Comparison of ENCODE assay signal across 26 cellular contexts in the genomic region with DNA sequence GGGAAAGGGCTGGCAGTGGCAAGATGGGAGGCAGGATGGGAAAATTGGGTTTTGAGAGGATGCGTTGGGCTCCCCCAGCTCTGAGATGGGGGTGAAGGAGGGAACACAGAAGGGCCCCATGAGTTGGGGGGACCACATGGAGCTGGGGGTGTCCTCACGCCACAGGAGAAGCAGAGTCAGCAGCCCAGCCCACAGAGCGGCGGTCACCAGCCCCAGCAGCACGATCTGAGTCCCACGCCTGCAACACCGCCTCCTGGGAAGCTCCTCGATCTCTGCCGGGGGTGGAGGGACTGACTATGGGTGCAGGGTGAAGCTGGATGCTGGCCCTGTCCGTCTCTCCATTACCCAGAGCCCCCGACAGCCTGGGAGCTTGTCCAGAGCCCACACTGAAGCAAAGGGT. TPM values are rescaled to one million over a fixed set of nuclear protein-coding genes. Genes with fewer than 3 reads are reported as not detected.
DNase-seq lines count a peak whose midpoint lies in the region; ATAC-seq and TF ChIP-seq lines count a peak whose summit lies in the region.
"Had no signal": no experiment of that assay in that cellular context is flagged by ENCODE, and none has a peak within 500 bp of the region (broad histone marks: within the 10 kb centered on the region; RNA-seq: fewer than 3 reads in every experiment).

No MANE protein-coding gene starts in this region.

- ATAC-seq in activated T-cell treated with anti-CD3 and anti-CD28 coated beads, Interleukin-2, amount 50 U/mL, for 72 hours (replicated peaks in 1 of 2) = no peak
- ATAC-seq in stimulated activated naive CD8-positive, alpha-beta T cell treated with anti-CD3 and anti-CD28 coated beads, Interleukin-15, amount 100 ng/mL, for 72 hours = no peak
- no peak for ATAC-seq in GM21423 (IDR thresholded peaks at IDR 0.05; ENCODE audit: unreplicated experiment)

- H3K27ac ChIP-seq in OCI-LY7 (ENCODE audit: low read depth, low read length, poor library complexity, severe bottlenecking) = no peak overlapping the region
- H3K27ac ChIP-seq: brain microvascular endothelial cell, coronary artery, PC-9, SJSA1, upper lobe of left lung had no signal

- no peaks in the 10 kb centered on the region for H3K36me3 ChIP-seq in OCI-LY7 (ENCODE audit: insufficient read depth, low read length)
- H3K36me3 ChIP-seq: brain microvascular endothelial cell, SJSA1, upper lobe of left lung had no signal

- no peak overlapping the region for H3K4me2 ChIP-seq in OCI-LY7 (ENCODE audit: low read length)

- H3K36me3 Mint-ChIP-seq in activated T-cell treated with anti-CD3 and anti-CD28 coated beads, Interleukin-2, amount 50 U/mL, for 24 hours (ENCODE audit: low read depth) = no peaks in the 10 kb centered on the region
- no peaks in the 10 kb centered on the region for H3K36me3 Mint-ChIP-seq in activated T-cell treated with anti-CD3 and anti-CD28 coated beads, Interleukin-2, amount 50 U/mL, for 72 hours (ENCODE audit: insufficient read depth in 2 of 2)
- H3K36me3 Mint-ChIP-seq in activated naive CD8-positive, alpha-beta T cell treated with anti-CD3 and anti-CD28 coated beads for 36 hours = no peaks in the 10 kb centered on the region
- H3K36me3 Mint-ChIP-seq: activated naive CD4-positive, alpha-beta T cell treated with anti-CD3 and anti-CD28 coated beads, Interleukin-2, amount 50 U/mL, for 24 hours had no signal

- H3K9me2 ChIP-seq in OCI-LY7 (ENCODE audit: insufficient read depth, low read length) = no peaks in the 10 kb centered on the region

- no peaks in the 10 kb centered on the region for H3K9me3 ChIP-seq in OCI-LY7 (ENCODE audit: low read length)
- H3K9me3 ChIP-seq: SJSA1, upper lobe of left lung had no signal

- H3K4me3 Mint-ChIP-seq in activated T-cell treated with anti-CD3 and anti-CD28 coated beads, Interleukin-2, amount 50 U/mL, for 24 hours = peak overlapping the region; percentile 55
- peak overlapping the region in 1 of 2 donors; percentile 80 for H3K4me3 Mint-ChIP-seq in activated T-cell treated with anti-CD3 and anti-CD28 coated beads, Interleukin-2, amount 50 U/mL, for 72 hours
- no peak overlapping the region for H3K4me3 Mint-ChIP-seq in activated naive CD8-positive, alpha-beta T cell treated with anti-CD3 and anti-CD28 coated beads for 36 hours
- peak overlapping the region; percentile 64 to 73 for H3K4me3 Mint-ChIP-seq in stimulated activated naive CD8-positive, alpha-beta T cell treated with anti-CD3 and anti-CD28 coated beads, Interleukin-15, amount 100 ng/mL, for 72 hours
- H3K4me3 Mint-ChIP-seq: activated CD4-positive, alpha-beta T cell treated with anti-CD3 and anti-CD28 coated beads, Interleukin-2, amount 10 ng/mL, durations not matched to agents 24 days and 14 days; activated naive CD4-positive, alpha-beta T cell treated with anti-CD3 and anti-CD28 coated beads, Interleukin-2, amount 50 U/mL, for 24 hours; nephron progenitor cell had no signal

- H3K9me3 Mint-ChIP-seq in activated T-cell treated with anti-CD3 and anti-CD28 coated beads, Interleukin-2, amount 50 U/mL, for 24 hours = no peaks in the 10 kb centered on the region
- H3K9me3 Mint-ChIP-seq in activated T-cell treated with anti-CD3 and anti-CD28 coated beads, Interleukin-2, amount 50 U/mL, for 72 hours = no peaks in the 10 kb centered on the region
- H3K9me3 Mint-ChIP-seq in activated naive CD8-positive, alpha-beta T cell treated with anti-CD3 and anti-CD28 coated beads for 36 hours = no peaks in the 10 kb centered on the region
- no peaks in the 10 kb centered on the region for H3K9me3 Mint-ChIP-seq in stimulated activated naive CD8-positive, alpha-beta T cell treated with anti-CD3 and anti-CD28 coated beads, Interleukin-15, amount 100 ng/mL, for 72 hours
- H3K9me3 Mint-ChIP-seq: activated CD4-positive, alpha-beta T cell treated with anti-CD3 and anti-CD28 coated beads, Interleukin-2, amount 10 ng/mL, durations not matched to agents 24 days and 14 days; activated naive CD4-positive, alpha-beta T cell treated with anti-CD3 and anti-CD28 coated beads, Interleukin-2, amount 50 U/mL, for 24 hours; CD14-positive monocyte; nephron progenitor cell had no signal

- intact Hi-C loops in OCI-LY7 (cut with micrococcal nuclease; ENCODE audit: unreplicated experiment) = no loop called here

- H3K79me2 ChIP-seq in OCI-LY7 (ENCODE audit: insufficient read depth, low read depth, low read length) = no peaks in the 10 kb centered on the region

- H3K4me3 ChIP-seq in OCI-LY7 (ENCODE audit: low read depth, low read length, poor library complexity, severe bottlenecking) = no peak overlapping the region
- H3K4me3 ChIP-seq: coronary artery, PC-9, SJSA1, upper lobe of left lung had no signal

- POLR2A ChIA-PET in OCI-LY7 (lab: Charles Lee) = interaction anchor here (0.7 to 1.1 kb wide), 3 partner anchors 9 to 26 kb away, joined by 3 to 4 read pairs (median 3); partner anchors contain the start of gene TRAPPC5

- peaks cover 58% of the 10 kb centered on the region for H3K4me1 ChIP-seq in OCI-LY7 (ENCODE audit: insufficient read depth, low read length, poor library complexity, severe bottlenecking)
- H3K4me1 ChIP-seq: SJSA1, upper lobe of left lung had no signal

- DNase-seq in activated T-cell treated with anti-CD3 and anti-CD28 coated beads, Interleukin-2, amount 50 U/mL, for 24 hours = no peak
- DNase-seq in activated T-cell treated with anti-CD3 and anti-CD28 coated beads, Interleukin-2, amount 50 U/mL, for 72 hours = no peak
- no peak for DNase-seq in activated naive CD8-positive, alpha-beta T cell treated with anti-CD3 and anti-CD28 coated beads for 36 hours
- no peak for DNase-seq in stimulated activated naive CD8-positive, alpha-beta T cell treated with anti-CD3 and anti-CD28 coated beads, Interleukin-15, amount 100 ng/mL, for 72 hours
- DNase-seq in OCI-LY7 (ENCODE audit: low spot score) = no peak
- DNase-seq: activated CD4-positive, alpha-beta T cell treated with anti-CD3 and anti-CD28 coated beads, Interleukin-2, amount 10 ng/mL, durations not matched to agents 24 days and 14 days; brain microvascular endothelial cell; DMS53; hypothalamus; kidney glomerular epithelial cell; NCI-H1417; NCI-H526 treated with DMSO at 0.1 percent for 48 hours; nephron progenitor cell; PC-9; stimulated activated CD4-positive, alpha-beta T cell treated with anti-CD3 and anti-CD28 coated beads, Interleukin-12 subunit alpha, Interleukin-12 subunit beta, amount 100 ng/mL, for 4 hours; stimulated activated naive CD4-positive, alpha-beta T cell treated with Interleukin-2 at 50 U/mL for 16 hours had no signal

- no peak overlapping the region for H2AFZ ChIP-seq in OCI-LY7 (ENCODE audit: low read length)
- H2AFZ ChIP-seq: PC-9 had no signal

- CTCF ChIA-PET in OCI-LY7 (lab: Charles Lee; ENCODE audit: unreplicated experiment) = interaction anchor here (1.4 kb wide), 1 partner anchor 18 kb away, joined by 4 read pairs; the partner anchor contains the start of gene TRAPPC5

- H3K27ac Mint-ChIP-seq in activated T-cell treated with anti-CD3 and anti-CD28 coated beads, Interleukin-2, amount 50 U/mL, for 24 hours = no peak overlapping the region
- H3K27ac Mint-ChIP-seq in activated T-cell treated with anti-CD3 and anti-CD28 coated beads, Interleukin-2, amount 50 U/mL, for 72 hours = no peak overlapping the region
- H3K27ac Mint-ChIP-seq in activated naive CD8-positive, alpha-beta T cell treated with anti-CD3 and anti-CD28 coated beads for 36 hours = peak overlapping the region; percentile 67
- peak overlapping the region in 1 of 2 donors; percentile 79 for H3K27ac Mint-ChIP-seq in stimulated activated naive CD8-positive, alpha-beta T cell treated with anti-CD3 and anti-CD28 coated beads, Interleukin-15, amount 100 ng/mL, for 72 hours
- H3K27ac Mint-ChIP-seq: activated CD4-positive, alpha-beta T cell treated with anti-CD3 and anti-CD28 coated beads, Interleukin-2, amount 10 ng/mL, durations not matched to agents 24 days and 14 days; nephron progenitor cell had no signal

- no TSS peak for BruUV-seq in OCI-LY7 (replicated peaks; lab: Mats Ljungman, UMichigan)

- H4K20me1 ChIP-seq in OCI-LY7 (ENCODE audit: insufficient read depth, low read length) = no peaks in the 10 kb centered on the region

- H3K4me1 Mint-ChIP-seq in activated T-cell treated with anti-CD3 and anti-CD28 coated beads, Interleukin-2, amount 50 U/mL, for 24 hours (ENCODE audit: low read depth) = peaks cover 28% of the 10 kb centered on the region
- H3K4me1 Mint-ChIP-seq in activated T-cell treated with anti-CD3 and anti-CD28 coated beads, Interleukin-2, amount 50 U/mL, for 72 hours (ENCODE audit: low read depth) = peaks cover 29% of the 10 kb centered on the region
- H3K4me1 Mint-ChIP-seq in activated naive CD8-positive, alpha-beta T cell treated with anti-CD3 and anti-CD28 coated beads for 36 hours = peaks cover 24% of the 10 kb centered on the region
- H3K4me1 Mint-ChIP-seq in stimulated activated naive CD8-positive, alpha-beta T cell treated with anti-CD3 and anti-CD28 coated beads, Interleukin-15, amount 100 ng/mL, for 72 hours = peaks cover 54% of the 10 kb centered on the region
- H3K4me1 Mint-ChIP-seq: nephron progenitor cell had no signal

- TF ChIP-seq CTCF in OCI-LY7 (conservative IDR thresholded peaks at IDR 0.05; ENCODE audit: low read length) = no peak

- H3K27me3 Mint-ChIP-seq in activated T-cell treated with anti-CD3 and anti-CD28 coated beads, Interleukin-2, amount 50 U/mL, for 24 hours = peaks cover 47% of the 10 kb centered on the region
- H3K27me3 Mint-ChIP-seq in activated T-cell treated with anti-CD3 and anti-CD28 coated beads, Interleukin-2, amount 50 U/mL, for 72 hours (ENCODE audit: low read depth) = peaks cover 10% of the 10 kb centered on the region
- H3K27me3 Mint-ChIP-seq in activated naive CD8-positive, alpha-beta T cell treated with anti-CD3 and anti-CD28 coated beads for 36 hours = peaks cover 13% of the 10 kb centered on the region
- peaks cover 21% of the 10 kb centered on the region for H3K27me3 Mint-ChIP-seq in stimulated activated naive CD8-positive, alpha-beta T cell treated with anti-CD3 and anti-CD28 coated beads, Interleukin-15, amount 100 ng/mL, for 72 hours
- H3K27me3 Mint-ChIP-seq: activated naive CD4-positive, alpha-beta T cell treated with anti-CD3 and anti-CD28 coated beads, Interleukin-2, amount 50 U/mL, for 24 hours had no signal

RNA-seq across cellular contexts. Expression of gene FCER2, which starts 3.3 kb away (rescaled TPM):
- 1 to 10 TPM; 2.3 to 7.7 TPM for total RNA-seq in activated T-cell treated with anti-CD3 and anti-CD28 coated beads, Interleukin-2, amount 50 U/mL, for 72 hours
- total RNA-seq in activated naive CD8-positive, alpha-beta T cell treated with anti-CD3 and anti-CD28 coated beads for 36 hours = 1 to 10 TPM; 1.5 to 1.7 TPM
- 3.3 and 3.7 TPM in 2 replicates for total RNA-seq in OCI-LY7 (2014; rRNA removed; shearing (Covaris generic))
- 3.9 and 4.6 TPM in 2 replicates for total RNA-seq in OCI-LY7 (2022)
- total RNA-seq: A673; activated CD4-positive, alpha-beta T cell treated with anti-CD3 and anti-CD28 coated beads, Interleukin-2, amount 10 ng/mL, durations not matched to agents 24 days and 14 days; endothelial cell of umbilical vein; fibroblast of villous mesenchyme; PC-9; pulmonary artery endothelial cell; SJSA1 had no signal

RNA-seq across cellular contexts. Expression of gene TRAPPC5, which starts 17.9 kb away (rescaled TPM):
- total RNA-seq in activated T-cell treated with anti-CD3 and anti-CD28 coated beads, Interleukin-2, amount 50 U/mL, for 72 hours = 10 to 100 TPM; 73.0 to 78.2 TPM
- 10 to 100 TPM; 83.3 to 83.8 TPM for total RNA-seq in activated naive CD8-positive, alpha-beta T cell treated with anti-CD3 and anti-CD28 coated beads for 36 hours
- 78.4 and 91.5 TPM in 2 replicates for total RNA-seq in OCI-LY7 (2014; rRNA removed; shearing (Covaris generic))
- 115 and 150 TPM in 2 replicates for total RNA-seq in OCI-LY7 (2022)

RNA-seq across cellular contexts. Expression of gene MCEMP1, which starts 21.7 kb away (rescaled TPM):
- total RNA-seq in activated T-cell treated with anti-CD3 and anti-CD28 coated beads, Interleukin-2, amount 50 U/mL, for 72 hours = not detected
- total RNA-seq in activated naive CD8-positive, alpha-beta T cell treated with anti-CD3 and anti-CD28 coated beads for 36 hours = not detected
- 0.22 and 0.28 TPM in 2 replicates for total RNA-seq in OCI-LY7 (2014; rRNA removed; shearing (Covaris generic))
- total RNA-seq in OCI-LY7 (2022) = not detected in 2 replicates
- total RNA-seq: activated CD4-positive, alpha-beta T cell treated with anti-CD3 and anti-CD28 coated beads, Interleukin-2, amount 10 ng/mL, durations not matched to agents 24 days and 14 days; endothelial cell of umbilical vein; fibroblast of villous mesenchyme; PC-9; pulmonary artery endothelial cell; SJSA1 had no signal

RNA-seq across cellular contexts. Expression of gene RETN, which starts 29.7 kb away (rescaled TPM):
- total RNA-seq in activated T-cell treated with anti-CD3 and anti-CD28 coated beads, Interleukin-2, amount 50 U/mL, for 72 hours = not detected
- total RNA-seq in activated naive CD8-positive, alpha-beta T cell treated with anti-CD3 and anti-CD28 coated beads for 36 hours = not detected
- not detected in 2 replicates for total RNA-seq in OCI-LY7 (2014; rRNA removed; shearing (Covaris generic))
- total RNA-seq in OCI-LY7 (2022) = not detected in 2 replicates
- total RNA-seq: A673; activated CD4-positive, alpha-beta T cell treated with anti-CD3 and anti-CD28 coated beads, Interleukin-2, amount 10 ng/mL, durations not matched to agents 24 days and 14 days; endothelial cell of umbilical vein; fibroblast of villous mesenchyme; PC-9; pulmonary artery endothelial cell; SJSA1 had no signal

RNA-seq across cellular contexts. Expression of gene CLEC4G, which starts 33.3 kb away (rescaled TPM):
- not detected for total RNA-seq in activated T-cell treated with anti-CD3 and anti-CD28 coated beads, Interleukin-2, amount 50 U/mL, for 72 hours
- not detected for total RNA-seq in activated naive CD8-positive, alpha-beta T cell treated with anti-CD3 and anti-CD28 coated beads for 36 hours
- total RNA-seq in OCI-LY7 (2014; rRNA removed; shearing (Covaris generic)) = not detected in 2 replicates
- total RNA-seq in OCI-LY7 (2022) = not detected in 2 replicates
- total RNA-seq: A673; activated CD4-positive, alpha-beta T cell treated with anti-CD3 and anti-CD28 coated beads, Interleukin-2, amount 10 ng/mL, durations not matched to agents 24 days and 14 days; endothelial cell of umbilical vein; fibroblast of villous mesenchyme; PC-9; pulmonary artery endothelial cell; SJSA1 had no signal
